In the genomic region with DNA sequence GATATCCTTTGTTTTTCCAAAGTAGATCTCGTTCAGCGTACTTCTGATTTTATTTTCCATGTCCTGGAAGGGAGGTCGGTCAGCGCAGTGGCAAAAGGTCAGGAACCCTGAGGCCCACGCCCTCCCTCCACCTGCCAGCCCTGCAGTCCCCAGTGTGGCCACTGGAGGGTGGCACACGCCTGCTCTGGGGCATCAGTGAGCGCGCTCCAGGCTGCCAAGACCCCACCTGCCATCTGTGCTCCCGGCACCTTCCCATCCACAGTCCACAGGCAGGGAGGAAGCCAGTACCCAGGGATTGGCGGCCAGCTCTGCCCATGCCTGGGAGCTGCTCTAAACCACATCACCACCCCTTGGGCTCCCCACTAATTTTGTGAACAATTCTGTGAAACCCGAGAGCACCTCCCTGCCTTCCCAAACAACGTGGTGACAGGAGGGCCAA, we compare ENCODE assay signal across 1 cellular context.
A peak's percentile ranks its signal among the peaks of the same experiment; 100 is the strongest.
TF ChIP-seq lines count a peak whose summit lies in the region.

No MANE protein-coding gene starts in this region.

TF ChIP-seq in K562, 482 proteins besides CTCF, POLR2A, EP300 and RAD21 (continues in another document):
- TF ChIP-seq NCOA6 (IDR thresholded peaks at IDR 0.05) (no peak), ZNF707 (CRISPR knock-in tag; conservative IDR thresholded peaks at IDR 0.05) (no peak), SRF (CRISPR knock-in tag; IDR thresholded peaks at IDR 0.05) (no peak), JUND (IDR thresholded peaks at IDR 0.05; ENCODE audit: borderline replicate concordance, low read depth, low read length) (peak; percentile 30; the same call in 1 of the 2 replicates), JUND (tag; IDR thresholded peaks at IDR 0.05; ENCODE audit: borderline replicate concordance, low read depth, low read length) (no peak), ZNF431 (CRISPR knock-in tag; IDR thresholded peaks at IDR 0.05) (no peak), KAT8 (IDR thresholded peaks at IDR 0.05; ENCODE audit: low read depth) (no peak), ZNF140 (CRISPR knock-in tag; IDR thresholded peaks at IDR 0.05) (no peak), SMC3 (conservative IDR thresholded peaks at IDR 0.05; ENCODE audit: insufficient read depth, low read depth, low read length) (peak; percentile 83), SAFB (IDR thresholded peaks at IDR 0.05; ENCODE audit: borderline replicate concordance, low read depth, low read length) (no peak), MYNN (IDR thresholded peaks at IDR 0.05) (peak; percentile 68; the same call in 1 of the 2 replicates), MYNN (CRISPR knock-in tag; IDR thresholded peaks at IDR 0.05) (no peak), NRF1 (conservative IDR thresholded peaks at IDR 0.05 in 1 of 2, IDR thresholded peaks at IDR 0.05 in 1 of 2) (peak; percentile 76 to 82), PHF20 (IDR thresholded peaks at IDR 0.05; ENCODE audit: partially characterized antibody) (no peak), ESRRA (IDR thresholded peaks at IDR 0.05; ENCODE audit: borderline replicate concordance, low read depth) (0 out of 2 replicates have a peak, but pooled peaks have one; percentile 26), TSC22D4 (tag; IDR thresholded peaks at IDR 0.05) (no peak), STAG1 (CRISPR knock-in tag; IDR thresholded peaks at IDR 0.05; ENCODE audit: borderline replicate concordance) (peak; percentile 91), ESRRB (CRISPR knock-in tag; IDR thresholded peaks at IDR 0.05; ENCODE audit: borderline replicate concordance) (no peak), BRD4 (IDR thresholded peaks at IDR 0.05) (no peak), TAF15 (IDR thresholded peaks at IDR 0.05; ENCODE audit: low read depth, low read length) (no peak), PHB (CRISPR knock-in tag; IDR thresholded peaks at IDR 0.05) (no peak), KLF1 (tag; IDR thresholded peaks at IDR 0.05) (no peak), ZNF830 (CRISPR knock-in tag; IDR thresholded peaks at IDR 0.05) (no peak), ZNF146 (CRISPR knock-in tag; IDR thresholded peaks at IDR 0.05; ENCODE audit: unreplicated experiment) (peak; percentile 2), GTF2A2 (tag; IDR thresholded peaks at IDR 0.05) (no peak), RB1 (IDR thresholded peaks at IDR 0.05; ENCODE audit: low read depth) (peak; percentile 43; the same call in 1 of the 2 replicates), BCOR (IDR thresholded peaks at IDR 0.05) (no peak), XRCC5 (IDR thresholded peaks at IDR 0.05; ENCODE audit: low read depth, low read length) (0 out of 2 replicates have a peak, but pooled peaks have one; percentile 24), GATAD2A (IDR thresholded peaks at IDR 0.05) (no peak)
- TF ChIP-seq, protein P1, sequence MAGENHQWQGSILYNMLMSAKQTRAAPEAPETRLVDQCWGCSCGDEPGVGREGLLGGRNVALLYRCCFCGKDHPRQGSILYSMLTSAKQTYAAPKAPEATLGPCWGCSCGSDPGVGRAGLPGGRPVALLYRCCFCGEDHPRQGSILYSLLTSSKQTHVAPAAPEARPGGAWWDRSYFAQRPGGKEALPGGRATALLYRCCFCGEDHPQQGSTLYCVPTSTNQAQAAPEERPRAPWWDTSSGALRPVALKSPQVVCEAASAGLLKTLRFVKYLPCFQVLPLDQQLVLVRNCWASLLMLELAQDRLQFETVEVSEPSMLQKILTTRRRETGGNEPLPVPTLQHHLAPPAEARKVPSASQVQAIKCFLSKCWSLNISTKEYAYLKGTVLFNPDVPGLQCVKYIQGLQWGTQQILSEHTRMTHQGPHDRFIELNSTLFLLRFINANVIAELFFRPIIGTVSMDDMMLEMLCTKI (IDR thresholded peaks at IDR 0.05; ENCODE audit: partially characterized antibody) = no peak
- TF ChIP-seq, protein P2, sequence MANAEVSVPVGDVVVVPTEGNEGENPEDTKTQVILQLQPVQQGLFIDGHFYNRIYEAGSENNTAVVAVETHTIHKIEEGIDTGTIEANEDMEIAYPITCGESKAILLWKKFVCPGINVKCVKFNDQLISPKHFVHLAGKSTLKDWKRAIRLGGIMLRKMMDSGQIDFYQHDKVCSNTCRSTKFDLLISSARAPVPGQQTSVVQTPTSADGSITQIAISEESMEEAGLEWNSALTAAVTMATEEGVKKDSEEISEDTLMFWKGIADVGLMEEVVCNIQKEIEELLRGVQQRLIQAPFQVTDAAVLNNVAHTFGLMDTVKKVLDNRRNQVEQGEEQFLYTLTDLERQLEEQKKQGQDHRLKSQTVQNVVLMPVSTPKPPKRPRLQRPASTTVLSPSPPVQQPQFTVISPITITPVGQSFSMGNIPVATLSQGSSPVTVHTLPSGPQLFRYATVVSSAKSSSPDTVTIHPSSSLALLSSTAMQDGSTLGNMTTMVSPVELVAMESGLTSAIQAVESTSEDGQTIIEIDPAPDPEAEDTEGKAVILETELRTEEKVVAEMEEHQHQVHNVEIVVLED (CRISPR knock-in tag; IDR thresholded peaks at IDR 0.05) = no peak
- TF ChIP-seq, protein P3, sequence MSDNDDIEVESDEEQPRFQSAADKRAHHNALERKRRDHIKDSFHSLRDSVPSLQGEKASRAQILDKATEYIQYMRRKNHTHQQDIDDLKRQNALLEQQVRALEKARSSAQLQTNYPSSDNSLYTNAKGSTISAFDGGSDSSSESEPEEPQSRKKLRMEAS (CRISPR knock-in tag; IDR thresholded peaks at IDR 0.05) = 0 out of 2 replicates have a peak, but pooled peaks have one; percentile 16
- TF ChIP-seq, protein P4, sequence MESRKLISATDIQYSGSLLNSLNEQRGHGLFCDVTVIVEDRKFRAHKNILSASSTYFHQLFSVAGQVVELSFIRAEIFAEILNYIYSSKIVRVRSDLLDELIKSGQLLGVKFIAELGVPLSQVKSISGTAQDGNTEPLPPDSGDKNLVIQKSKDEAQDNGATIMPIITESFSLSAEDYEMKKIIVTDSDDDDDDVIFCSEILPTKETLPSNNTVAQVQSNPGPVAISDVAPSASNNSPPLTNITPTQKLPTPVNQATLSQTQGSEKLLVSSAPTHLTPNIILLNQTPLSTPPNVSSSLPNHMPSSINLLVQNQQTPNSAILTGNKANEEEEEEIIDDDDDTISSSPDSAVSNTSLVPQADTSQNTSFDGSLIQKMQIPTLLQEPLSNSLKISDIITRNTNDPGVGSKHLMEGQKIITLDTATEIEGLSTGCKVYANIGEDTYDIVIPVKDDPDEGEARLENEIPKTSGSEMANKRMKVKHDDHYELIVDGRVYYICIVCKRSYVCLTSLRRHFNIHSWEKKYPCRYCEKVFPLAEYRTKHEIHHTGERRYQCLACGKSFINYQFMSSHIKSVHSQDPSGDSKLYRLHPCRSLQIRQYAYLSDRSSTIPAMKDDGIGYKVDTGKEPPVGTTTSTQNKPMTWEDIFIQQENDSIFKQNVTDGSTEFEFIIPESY (CRISPR knock-in tag; IDR thresholded peaks at IDR 0.05) = 0 out of 2 replicates have a peak, but pooled peaks have one; percentile 42
- TF ChIP-seq, protein P5, sequence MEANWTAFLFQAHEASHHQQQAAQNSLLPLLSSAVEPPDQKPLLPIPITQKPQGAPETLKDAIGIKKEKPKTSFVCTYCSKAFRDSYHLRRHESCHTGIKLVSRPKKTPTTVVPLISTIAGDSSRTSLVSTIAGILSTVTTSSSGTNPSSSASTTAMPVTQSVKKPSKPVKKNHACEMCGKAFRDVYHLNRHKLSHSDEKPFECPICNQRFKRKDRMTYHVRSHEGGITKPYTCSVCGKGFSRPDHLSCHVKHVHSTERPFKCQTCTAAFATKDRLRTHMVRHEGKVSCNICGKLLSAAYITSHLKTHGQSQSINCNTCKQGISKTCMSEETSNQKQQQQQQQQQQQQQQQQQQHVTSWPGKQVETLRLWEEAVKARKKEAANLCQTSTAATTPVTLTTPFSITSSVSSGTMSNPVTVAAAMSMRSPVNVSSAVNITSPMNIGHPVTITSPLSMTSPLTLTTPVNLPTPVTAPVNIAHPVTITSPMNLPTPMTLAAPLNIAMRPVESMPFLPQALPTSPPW (CRISPR knock-in tag; IDR thresholded peaks at IDR 0.05) = no peak
- TF ChIP-seq, protein P6, sequence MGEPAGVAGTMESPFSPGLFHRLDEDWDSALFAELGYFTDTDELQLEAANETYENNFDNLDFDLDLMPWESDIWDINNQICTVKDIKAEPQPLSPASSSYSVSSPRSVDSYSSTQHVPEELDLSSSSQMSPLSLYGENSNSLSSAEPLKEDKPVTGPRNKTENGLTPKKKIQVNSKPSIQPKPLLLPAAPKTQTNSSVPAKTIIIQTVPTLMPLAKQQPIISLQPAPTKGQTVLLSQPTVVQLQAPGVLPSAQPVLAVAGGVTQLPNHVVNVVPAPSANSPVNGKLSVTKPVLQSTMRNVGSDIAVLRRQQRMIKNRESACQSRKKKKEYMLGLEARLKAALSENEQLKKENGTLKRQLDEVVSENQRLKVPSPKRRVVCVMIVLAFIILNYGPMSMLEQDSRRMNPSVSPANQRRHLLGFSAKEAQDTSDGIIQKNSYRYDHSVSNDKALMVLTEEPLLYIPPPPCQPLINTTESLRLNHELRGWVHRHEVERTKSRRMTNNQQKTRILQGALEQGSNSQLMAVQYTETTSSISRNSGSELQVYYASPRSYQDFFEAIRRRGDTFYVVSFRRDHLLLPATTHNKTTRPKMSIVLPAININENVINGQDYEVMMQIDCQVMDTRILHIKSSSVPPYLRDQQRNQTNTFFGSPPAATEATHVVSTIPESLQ (CRISPR knock-in tag; IDR thresholded peaks at IDR 0.05) = no peak
- TF ChIP-seq, protein P7, sequence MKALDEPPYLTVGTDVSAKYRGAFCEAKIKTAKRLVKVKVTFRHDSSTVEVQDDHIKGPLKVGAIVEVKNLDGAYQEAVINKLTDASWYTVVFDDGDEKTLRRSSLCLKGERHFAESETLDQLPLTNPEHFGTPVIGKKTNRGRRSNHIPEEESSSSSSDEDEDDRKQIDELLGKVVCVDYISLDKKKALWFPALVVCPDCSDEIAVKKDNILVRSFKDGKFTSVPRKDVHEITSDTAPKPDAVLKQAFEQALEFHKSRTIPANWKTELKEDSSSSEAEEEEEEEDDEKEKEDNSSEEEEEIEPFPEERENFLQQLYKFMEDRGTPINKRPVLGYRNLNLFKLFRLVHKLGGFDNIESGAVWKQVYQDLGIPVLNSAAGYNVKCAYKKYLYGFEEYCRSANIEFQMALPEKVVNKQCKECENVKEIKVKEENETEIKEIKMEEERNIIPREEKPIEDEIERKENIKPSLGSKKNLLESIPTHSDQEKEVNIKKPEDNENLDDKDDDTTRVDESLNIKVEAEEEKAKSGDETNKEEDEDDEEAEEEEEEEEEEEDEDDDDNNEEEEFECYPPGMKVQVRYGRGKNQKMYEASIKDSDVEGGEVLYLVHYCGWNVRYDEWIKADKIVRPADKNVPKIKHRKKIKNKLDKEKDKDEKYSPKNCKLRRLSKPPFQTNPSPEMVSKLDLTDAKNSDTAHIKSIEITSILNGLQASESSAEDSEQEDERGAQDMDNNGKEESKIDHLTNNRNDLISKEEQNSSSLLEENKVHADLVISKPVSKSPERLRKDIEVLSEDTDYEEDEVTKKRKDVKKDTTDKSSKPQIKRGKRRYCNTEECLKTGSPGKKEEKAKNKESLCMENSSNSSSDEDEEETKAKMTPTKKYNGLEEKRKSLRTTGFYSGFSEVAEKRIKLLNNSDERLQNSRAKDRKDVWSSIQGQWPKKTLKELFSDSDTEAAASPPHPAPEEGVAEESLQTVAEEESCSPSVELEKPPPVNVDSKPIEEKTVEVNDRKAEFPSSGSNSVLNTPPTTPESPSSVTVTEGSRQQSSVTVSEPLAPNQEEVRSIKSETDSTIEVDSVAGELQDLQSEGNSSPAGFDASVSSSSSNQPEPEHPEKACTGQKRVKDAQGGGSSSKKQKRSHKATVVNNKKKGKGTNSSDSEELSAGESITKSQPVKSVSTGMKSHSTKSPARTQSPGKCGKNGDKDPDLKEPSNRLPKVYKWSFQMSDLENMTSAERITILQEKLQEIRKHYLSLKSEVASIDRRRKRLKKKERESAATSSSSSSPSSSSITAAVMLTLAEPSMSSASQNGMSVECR (CRISPR knock-in tag; IDR thresholded peaks at IDR 0.05) = 0 out of 2 replicates have a peak, but pooled peaks have one; percentile 32
- TF ChIP-seq, protein P8, sequence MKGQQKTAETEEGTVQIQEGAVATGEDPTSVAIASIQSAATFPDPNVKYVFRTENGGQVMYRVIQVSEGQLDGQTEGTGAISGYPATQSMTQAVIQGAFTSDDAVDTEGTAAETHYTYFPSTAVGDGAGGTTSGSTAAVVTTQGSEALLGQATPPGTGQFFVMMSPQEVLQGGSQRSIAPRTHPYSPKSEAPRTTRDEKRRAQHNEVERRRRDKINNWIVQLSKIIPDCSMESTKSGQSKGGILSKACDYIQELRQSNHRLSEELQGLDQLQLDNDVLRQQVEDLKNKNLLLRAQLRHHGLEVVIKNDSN (CRISPR knock-in tag; IDR thresholded peaks at IDR 0.05) = no peak
- TF ChIP-seq, protein P9, sequence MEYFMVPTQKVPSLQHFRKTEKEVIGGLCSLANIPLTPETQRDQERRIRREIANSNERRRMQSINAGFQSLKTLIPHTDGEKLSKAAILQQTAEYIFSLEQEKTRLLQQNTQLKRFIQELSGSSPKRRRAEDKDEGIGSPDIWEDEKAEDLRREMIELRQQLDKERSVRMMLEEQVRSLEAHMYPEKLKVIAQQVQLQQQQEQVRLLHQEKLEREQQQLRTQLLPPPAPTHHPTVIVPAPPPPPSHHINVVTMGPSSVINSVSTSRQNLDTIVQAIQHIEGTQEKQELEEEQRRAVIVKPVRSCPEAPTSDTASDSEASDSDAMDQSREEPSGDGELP (CRISPR knock-in tag; IDR thresholded peaks at IDR 0.05; ENCODE audit: borderline replicate concordance) = peak; percentile 12; the same call in 1 of the 2 replicates
- TF ChIP-seq, protein P10, sequence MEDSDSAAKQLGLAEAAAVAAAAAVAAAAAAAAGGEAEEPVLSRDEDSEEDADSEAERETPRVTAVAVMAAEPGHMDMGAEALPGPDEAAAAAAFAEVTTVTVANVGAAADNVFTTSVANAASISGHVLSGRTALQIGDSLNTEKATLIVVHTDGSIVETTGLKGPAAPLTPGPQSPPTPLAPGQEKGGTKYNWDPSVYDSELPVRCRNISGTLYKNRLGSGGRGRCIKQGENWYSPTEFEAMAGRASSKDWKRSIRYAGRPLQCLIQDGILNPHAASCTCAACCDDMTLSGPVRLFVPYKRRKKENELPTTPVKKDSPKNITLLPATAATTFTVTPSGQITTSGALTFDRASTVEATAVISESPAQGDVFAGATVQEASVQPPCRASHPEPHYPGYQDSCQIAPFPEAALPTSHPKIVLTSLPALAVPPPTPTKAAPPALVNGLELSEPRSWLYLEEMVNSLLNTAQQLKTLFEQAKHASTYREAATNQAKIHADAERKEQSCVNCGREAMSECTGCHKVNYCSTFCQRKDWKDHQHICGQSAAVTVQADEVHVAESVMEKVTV (CRISPR knock-in tag; IDR thresholded peaks at IDR 0.05) = peak; percentile 56
